11 cellular contexts compared by ENCODE assay signal in the genomic region with DNA sequence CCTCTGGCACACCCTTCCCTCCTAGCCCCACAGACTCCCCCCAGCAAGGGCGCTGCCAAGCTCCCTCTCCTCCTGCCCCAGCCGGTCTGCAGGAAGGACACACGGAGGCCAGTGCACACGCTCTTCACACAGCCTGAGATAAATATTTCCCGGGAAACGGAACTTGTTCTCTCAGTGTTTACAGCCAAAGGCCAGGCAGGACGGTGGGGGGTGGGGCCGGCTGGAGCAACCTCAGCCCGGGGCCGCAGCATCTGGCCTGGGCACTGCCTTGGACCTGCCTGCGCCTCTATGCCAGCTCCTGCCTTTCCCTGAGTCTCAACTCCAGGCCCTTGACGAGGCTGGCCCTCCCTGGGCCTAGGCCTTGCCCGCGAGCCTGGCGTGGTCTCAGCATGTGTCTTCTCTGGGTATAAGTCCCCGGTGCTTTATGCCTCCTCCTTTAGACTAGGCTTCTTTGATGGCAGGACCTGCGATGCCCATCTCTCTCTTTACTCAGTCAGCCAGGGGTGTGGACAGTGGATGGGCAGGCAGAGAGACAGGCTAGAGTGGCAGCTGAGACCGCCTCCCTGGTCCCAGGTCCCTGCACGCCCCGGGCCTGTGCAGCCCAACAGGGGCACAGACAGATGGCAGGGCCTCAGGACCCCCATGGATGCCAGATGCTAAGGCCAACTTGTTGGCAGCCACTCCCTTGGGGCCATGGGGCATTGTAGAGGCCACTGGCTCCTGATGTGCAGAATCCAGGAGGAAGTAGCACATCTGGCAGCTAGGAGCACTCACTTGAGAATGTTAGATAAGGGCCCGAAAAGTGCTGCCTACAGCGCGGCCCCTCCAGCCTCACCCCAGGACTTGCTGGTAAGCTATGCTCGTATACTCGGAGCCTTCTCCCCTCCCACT. TPM values are rescaled to one million over a fixed set of nuclear protein-coding genes. Genes with fewer than 3 reads are reported as not detected.
A peak's percentile ranks its signal among the peaks of the same experiment; 100 is the strongest.
DNase-seq lines count a peak whose midpoint lies in the region; ATAC-seq, FAIRE-seq and TF ChIP-seq lines count a peak whose summit lies in the region.
"Had no signal": no experiment of that assay in that cellular context is flagged by ENCODE, and none has a peak within 500 bp of the region (broad histone marks: within the 10 kb centered on the region; RNA-seq: fewer than 3 reads in every experiment).

No MANE protein-coding gene starts in this region.

- WGBS in pancreas, 2 donors, result 44 to 45% methylated on average over 25 of the region's 25 CpGs

- peak; percentile 41 for DNase-seq in AG08396 (ENCODE audit: low spot score)
- DNase-seq in left cardiac atrium, result peak; percentile 80
- peak in 5 of 6 donors; percentile 33 to 72 (median 65) for DNase-seq in pancreas
- no peak for DNase-seq in brain microvascular endothelial cell
- DNase-seq in cerebellar cortex (ENCODE audit: low spot score), result no peak
- DNase-seq: MV-4-11 had no signal

- H3K4me1 ChIP-seq in pancreas, result peaks cover 0 to 5% (median 0%) of the 10 kb centered on the region in 3 donors

- H3K9me3 ChIP-seq in pancreas, result no peaks in the 10 kb centered on the region
- H3K9me3 ChIP-seq: neutrophil had no signal

- no peak overlapping the region for H3K4me3 Mint-ChIP-seq in stimulated activated memory B cell treated with anti-CD40 and anti-IgM and Interleukin-4, amounts not matched to agents 10 μg/mL and 1 μg/mL and 100 μg/mL, for 72 hours
- H3K4me3 Mint-ChIP-seq: activated naive CD8-positive, alpha-beta T cell had no signal

- H3K9me3 Mint-ChIP-seq in stimulated activated memory B cell treated with anti-CD40 and anti-IgM and Interleukin-4, amounts not matched to agents 10 μg/mL and 1 μg/mL and 100 μg/mL, for 72 hours, result no peaks in the 10 kb centered on the region

- H3K27ac ChIP-seq in VCaP, result peak overlapping the region; percentile 95
- peak overlapping the region in 2 of 4 donors; percentile 15 to 23 for H3K27ac ChIP-seq in pancreas
- H3K27ac ChIP-seq in brain microvascular endothelial cell, result no peak overlapping the region
- H3K27ac ChIP-seq: neutrophil had no signal

- FAIRE-seq in pancreas (lab: Jason Lieb, UNC), result no peak

- in situ Hi-C loops in brain microvascular endothelial cell (cut with HindIII; ENCODE audit: low pct_ligation_motif_present, low sequenced_read_pairs), result no loop called here

- no peaks in the 10 kb centered on the region for H3K36me3 Mint-ChIP-seq in stimulated activated memory B cell treated with anti-CD40 and anti-IgM and Interleukin-4, amounts not matched to agents 10 μg/mL and 1 μg/mL and 100 μg/mL, for 72 hours
- H3K36me3 Mint-ChIP-seq: activated naive CD8-positive, alpha-beta T cell had no signal

- intact Hi-C loops in left cardiac atrium (cut with DNase I), result no loop called here
- intact Hi-C loops in pancreas (cut with DNase I), result no loop called here

- H3K27me3 ChIP-seq in pancreas (no peaks in the 10 kb centered on the region), brain microvascular endothelial cell (replicated peaks) (no peaks in the 10 kb centered on the region)

- H3K4me1 Mint-ChIP-seq in stimulated activated memory B cell treated with anti-CD40 and anti-IgM and Interleukin-4, amounts not matched to agents 10 μg/mL and 1 μg/mL and 100 μg/mL, for 72 hours, result peaks cover 26% of the 10 kb centered on the region

- H3K36me3 ChIP-seq in pancreas (no peaks in the 10 kb centered on the region), brain microvascular endothelial cell (replicated peaks) (no peaks in the 10 kb centered on the region)
- H3K36me3 ChIP-seq: neutrophil had no signal

- H3K4me3 ChIP-seq in pancreas (no peak overlapping the region), brain microvascular endothelial cell (ENCODE audit: low read depth, low read length) (no peak overlapping the region)

- no peak overlapping the region for H3K27ac Mint-ChIP-seq in stimulated activated memory B cell treated with anti-CD40 and anti-IgM and Interleukin-4, amounts not matched to agents 10 μg/mL and 1 μg/mL and 100 μg/mL, for 72 hours
- H3K27ac Mint-ChIP-seq: activated naive CD8-positive, alpha-beta T cell had no signal

- TF ChIP-seq CTCF in VCaP (conservative IDR thresholded peaks at IDR 0.05) (no peak), pancreas (IDR thresholded peaks at IDR 0.05) (no peak), brain microvascular endothelial cell (IDR thresholded peaks at IDR 0.05; ENCODE audit: low read depth, low read length, missing control alignments) (no peak)

- H3K27me3 Mint-ChIP-seq in stimulated activated memory B cell treated with anti-CD40 and anti-IgM and Interleukin-4, amounts not matched to agents 10 μg/mL and 1 μg/mL and 100 μg/mL, for 72 hours, result peaks cover 15% of the 10 kb centered on the region
- H3K27me3 Mint-ChIP-seq: activated naive CD8-positive, alpha-beta T cell had no signal

- ATAC-seq in left cardiac atrium (peak; percentile 69 to 73), pancreas (peak; percentile 86 to 92 (median 90)), HG03039 (IDR thresholded peaks at IDR 0.05; ENCODE audit: unreplicated experiment) (no peak)
- no peak for ATAC-seq in stimulated activated memory B cell treated with anti-CD40 and anti-IgM and Interleukin-4, amounts not matched to agents 10 μg/mL and 1 μg/mL and 100 μg/mL, for 72 hours

RNA-seq across cellular contexts. Expression of a gene that starts 48.2 kb away (rescaled TPM):
- total RNA-seq in left cardiac atrium (10 to 100 TPM; 40.9 to 41.6 TPM), pancreas (1 to 10 TPM; 2.1 to 4.9 (median 3.9) TPM)
- 10 to 100 TPM; 12.8 to 16.3 TPM for polyA plus RNA-seq in pancreas

Comparison
In these comparisons a context has a peak if more than half of its experiments do, and no peak if none do; other contexts are left out.
1. DNase-seq: peak in AG08396 (single experiment), left cardiac atrium (single experiment) and pancreas (5 of 6); none in brain microvascular endothelial cell (single experiment) and cerebellar cortex (single experiment).
2. ATAC-seq: peak in left cardiac atrium (2 of 2) and pancreas (4 of 4); none in HG03039 (single experiment) and stimulated activated memory B cell treated with anti-CD40 and anti-IgM and Interleukin-4, amounts not matched to agents 10 μg/mL and 1 μg/mL and 100 μg/mL, for 72 hours (single experiment).
3. RNA of a gene that starts 48.2 kb away (total RNA-seq): 40.9 to 41.6 TPM in left cardiac atrium; 2.1 to 4.9 TPM in pancreas; every median in the first group is over 4 times any median in the second.